Comparison of ENCODE assay signal across 41 cellular contexts in the genomic region with DNA sequence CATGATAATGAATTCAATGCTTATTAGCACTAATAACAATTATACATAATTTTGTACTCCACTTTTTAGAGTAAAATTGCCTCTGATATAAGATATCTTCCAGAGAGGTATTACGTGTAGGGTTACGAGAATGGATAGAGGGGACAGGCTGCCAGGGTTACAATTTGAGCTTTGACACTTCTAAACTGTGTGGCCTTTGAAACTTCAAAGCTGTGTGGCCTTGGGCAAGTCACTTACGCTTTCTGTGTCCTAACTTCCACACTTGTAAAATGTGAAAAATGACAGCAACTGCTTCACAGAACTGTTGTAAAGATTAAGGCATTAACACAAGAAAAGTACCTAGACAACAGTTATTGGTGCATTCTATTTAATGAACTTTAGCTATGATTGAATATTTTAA.
"Had no signal": no experiment of that assay in that cellular context is flagged by ENCODE, and none has a peak within 500 bp of the region (broad histone marks: within the 10 kb centered on the region; RNA-seq: fewer than 3 reads in every experiment).

No MANE protein-coding gene starts in this region.

- H3K4me1 Mint-ChIP-seq: activated naive CD4-positive, alpha-beta T cell treated with anti-CD3 and anti-CD28 coated beads, Interleukin-2, amount 10 ng/mL, durations not matched to agents 7 days and 5 days; activated naive CD4-positive, alpha-beta T cell treated with anti-CD3 and anti-CD28 coated beads, Interleukin-2, amount 50 U/mL, for 24 hours; activated naive CD8-positive, alpha-beta T cell treated with anti-CD3 and anti-CD28 coated beads for 36 hours; activated naive CD8-positive, alpha-beta T cell treated with anti-CD3 and anti-CD28 coated beads, Interleukin-2, amount 10 ng/mL, durations not matched to agents 7 days and 5 days; activated naive CD8-positive, alpha-beta T cell treated with anti-CD3 and anti-CD28 coated beads, Interleukin-2, amount 50 U/mL, for 24 hours; activated T-helper 17 cell treated with anti-CD3 and anti-CD28 coated beads, Interleukin-2, amount 50 U/mL, for 72 hours; brain; central memory CD8-positive, alpha-beta T cell had no signal

- H3K27me3 Mint-ChIP-seq: activated naive CD8-positive, alpha-beta T cell treated with anti-CD3 and anti-CD28 coated beads, Interleukin-2, amount 10 ng/mL, durations not matched to agents 7 days and 5 days; central memory CD8-positive, alpha-beta T cell had no signal

- H3K27ac ChIP-seq: adrenal gland, ascending aorta, body of pancreas, brain microvascular endothelial cell, breast epithelium, cardiac muscle cell had no signal

- H3K36me3 ChIP-seq: adrenal gland, ascending aorta, brain microvascular endothelial cell, breast epithelium, cardiac muscle cell had no signal

- H3K4me3 Mint-ChIP-seq: activated naive CD4-positive, alpha-beta T cell treated with anti-CD3 and anti-CD28 coated beads for 36 hours; activated naive CD4-positive, alpha-beta T cell treated with anti-CD3 and anti-CD28 coated beads, Interleukin-2, amount 10 ng/mL, durations not matched to agents 7 days and 5 days; activated naive CD4-positive, alpha-beta T cell treated with anti-CD3 and anti-CD28 coated beads, Interleukin-2, amount 50 U/mL, for 24 hours; activated naive CD8-positive, alpha-beta T cell; activated naive CD8-positive, alpha-beta T cell treated with anti-CD3 and anti-CD28 coated beads for 36 hours; activated naive CD8-positive, alpha-beta T cell treated with anti-CD3 and anti-CD28 coated beads, Interleukin-2, amount 10 ng/mL, durations not matched to agents 7 days and 5 days; activated naive CD8-positive, alpha-beta T cell treated with anti-CD3 and anti-CD28 coated beads, Interleukin-2, amount 50 U/mL, for 24 hours; activated T-cell treated with anti-CD3 and anti-CD28 coated beads, Interleukin-2, amount 50 U/mL, for 24 hours; activated T-cell treated with anti-CD3 and anti-CD28 coated beads, Interleukin-2, amount 50 U/mL, for 4 hours; activated T-cell treated with anti-CD3 and anti-CD28 coated beads, Interleukin-2, amount 50 U/mL, for 72 hours; activated T-helper 1 cell treated with anti-CD3 and anti-CD28 coated beads, Interleukin-12 subunit alpha, Interleukin-12 subunit beta, Interleukin-2, Interleukin-4 antibody, amounts not matched to agents 30 ng/mL and 10 ng/mL and 1 ng/mL, durations not matched to agents 14 hours and 24 hours and 36 hours; activated T-helper 17 cell treated with anti-CD3 and anti-CD28 coated beads, Interleukin-2, amount 50 U/mL, for 72 hours; brain; central memory CD8-positive, alpha-beta T cell had no signal

- H3K9me3 ChIP-seq: adrenal gland, ascending aorta, body of pancreas, breast epithelium had no signal

- H3K4me1 ChIP-seq: adrenal gland, ascending aorta, body of pancreas, breast epithelium had no signal

- H3K27me3 ChIP-seq: adrenal gland, ascending aorta, body of pancreas, brain microvascular endothelial cell, breast epithelium, cardiac muscle cell had no signal

- H3K27ac Mint-ChIP-seq: activated naive CD4-positive, alpha-beta T cell treated with anti-CD3 and anti-CD28 coated beads for 36 hours; activated naive CD4-positive, alpha-beta T cell treated with anti-CD3 and anti-CD28 coated beads, Interleukin-2, amount 10 ng/mL, durations not matched to agents 7 days and 5 days; activated naive CD4-positive, alpha-beta T cell treated with anti-CD3 and anti-CD28 coated beads, Interleukin-2, amount 50 U/mL, for 24 hours; activated naive CD4-positive, alpha-beta T cell treated with anti-CD3 and anti-CD28 coated beads, Interleukin-2, amount 50 U/mL, for 72 hours; activated naive CD8-positive, alpha-beta T cell; activated naive CD8-positive, alpha-beta T cell treated with anti-CD3 and anti-CD28 coated beads for 36 hours; activated naive CD8-positive, alpha-beta T cell treated with anti-CD3 and anti-CD28 coated beads, Interleukin-2, amount 10 ng/mL, durations not matched to agents 7 days and 5 days; activated naive CD8-positive, alpha-beta T cell treated with anti-CD3 and anti-CD28 coated beads, Interleukin-2, amount 50 U/mL, for 24 hours; activated T-cell treated with anti-CD3 and anti-CD28 coated beads, Interleukin-2, amount 50 U/mL, for 24 hours; activated T-cell treated with anti-CD3 and anti-CD28 coated beads, Interleukin-2, amount 50 U/mL, for 72 hours; activated T-helper 1 cell treated with anti-CD3 and anti-CD28 coated beads, Interleukin-12 subunit alpha, Interleukin-12 subunit beta, Interleukin-2, Interleukin-4 antibody, amounts not matched to agents 30 ng/mL and 10 ng/mL and 1 ng/mL, durations not matched to agents 14 hours and 24 hours and 36 hours; activated T-helper 17 cell treated with anti-CD3 and anti-CD28 coated beads, Interleukin-2, amount 50 U/mL, for 72 hours; activated T-helper 2 cell treated with anti-CD3 and anti-CD28 coated beads, Interferon-gamma antibody, Interleukin-2, Interleukin-4, amounts not matched to agents 10 μg/mL and 5 μg/mL and 100 μg/mL, durations not matched to agents 14 hours and 24 hours and 36 hours; brain had no signal

- H3K36me3 Mint-ChIP-seq: activated naive CD4-positive, alpha-beta T cell treated with anti-CD3 and anti-CD28 coated beads, Interleukin-2, amount 10 ng/mL, durations not matched to agents 7 days and 5 days; activated naive CD4-positive, alpha-beta T cell treated with anti-CD3 and anti-CD28 coated beads, Interleukin-2, amount 50 U/mL, for 24 hours; activated naive CD4-positive, alpha-beta T cell treated with anti-CD3 and anti-CD28 coated beads, Interleukin-2, amount 50 U/mL, for 72 hours; activated naive CD8-positive, alpha-beta T cell; activated naive CD8-positive, alpha-beta T cell treated with anti-CD3 and anti-CD28 coated beads for 36 hours; activated naive CD8-positive, alpha-beta T cell treated with anti-CD3 and anti-CD28 coated beads, Interleukin-2, amount 10 ng/mL, durations not matched to agents 7 days and 5 days; brain had no signal

- ATAC-seq: activated naive CD4-positive, alpha-beta T cell treated with anti-CD3 and anti-CD28 coated beads, Interleukin-2, amount 50 U/mL, for 72 hours; activated naive CD8-positive, alpha-beta T cell treated with anti-CD3 and anti-CD28 coated beads, Interleukin-2, amount 50 U/mL, for 24 hours; activated T-cell treated with anti-CD3 and anti-CD28 coated beads, Interleukin-2, amount 50 U/mL, for 4 hours; activated T-cell treated with anti-CD3 and anti-CD28 coated beads, Interleukin-2, amount 50 U/mL, for 72 hours; activated T-helper 17 cell treated with anti-CD3 and anti-CD28 coated beads, Interleukin-2, amount 50 U/mL, for 72 hours; body of pancreas had no signal

- H3K9me3 Mint-ChIP-seq: activated naive CD4-positive, alpha-beta T cell treated with anti-CD3 and anti-CD28 coated beads for 36 hours; activated naive CD4-positive, alpha-beta T cell treated with anti-CD3 and anti-CD28 coated beads, Interleukin-2, amount 10 ng/mL, durations not matched to agents 7 days and 5 days; activated naive CD4-positive, alpha-beta T cell treated with anti-CD3 and anti-CD28 coated beads, Interleukin-2, amount 50 U/mL, for 24 hours; activated naive CD4-positive, alpha-beta T cell treated with anti-CD3 and anti-CD28 coated beads, Interleukin-2, amount 50 U/mL, for 72 hours; activated naive CD8-positive, alpha-beta T cell treated with anti-CD3 and anti-CD28 coated beads for 36 hours; activated naive CD8-positive, alpha-beta T cell treated with anti-CD3 and anti-CD28 coated beads, Interleukin-2, amount 10 ng/mL, durations not matched to agents 7 days and 5 days; activated naive CD8-positive, alpha-beta T cell treated with anti-CD3 and anti-CD28 coated beads, Interleukin-2, amount 50 U/mL, for 24 hours; activated T-cell treated with anti-CD3 and anti-CD28 coated beads, Interleukin-2, amount 50 U/mL, for 24 hours; activated T-cell treated with anti-CD3 and anti-CD28 coated beads, Interleukin-2, amount 50 U/mL, for 4 hours; activated T-cell treated with anti-CD3 and anti-CD28 coated beads, Interleukin-2, amount 50 U/mL, for 72 hours; activated T-helper 1 cell treated with anti-CD3 and anti-CD28 coated beads, Interleukin-12 subunit alpha, Interleukin-12 subunit beta, Interleukin-2, Interleukin-4 antibody, amounts not matched to agents 30 ng/mL and 10 ng/mL and 1 ng/mL, durations not matched to agents 14 hours and 24 hours and 36 hours; activated T-helper 17 cell treated with anti-CD3 and anti-CD28 coated beads, Interleukin-2, amount 50 U/mL, for 72 hours; activated T-helper 2 cell treated with anti-CD3 and anti-CD28 coated beads, Interferon-gamma antibody, Interleukin-2, Interleukin-4, amounts not matched to agents 10 μg/mL and 5 μg/mL and 100 μg/mL, durations not matched to agents 14 hours and 24 hours and 36 hours; brain; central memory CD8-positive, alpha-beta T cell had no signal

- DNase-seq: activated effector memory CD4-positive, alpha-beta T cell treated with anti-CD3 and anti-CD28 coated beads, Interleukin-2, amount 50 U/mL, for 16 hours; activated effector memory CD4-positive, alpha-beta T cell treated with Interleukin-2 at 50 U/mL for 16 hours; activated gamma-delta T cell; activated gamma-delta T cell treated with Interleukin-2 at 50 U/mL for 16 hours; activated naive CD4-positive, alpha-beta T cell; activated naive CD4-positive, alpha-beta T cell treated with anti-CD3 and anti-CD28 coated beads for 36 hours; activated naive CD4-positive, alpha-beta T cell treated with anti-CD3 and anti-CD28 coated beads, Interleukin-2, amount 10 ng/mL, durations not matched to agents 7 days and 5 days; activated naive CD4-positive, alpha-beta T cell treated with anti-CD3 and anti-CD28 coated beads, Interleukin-2, amount 50 U/mL, for 16 hours; activated naive CD4-positive, alpha-beta T cell treated with Interleukin-2 at 50 U/mL for 16 hours; activated naive CD8-positive, alpha-beta T cell treated with anti-CD3 and anti-CD28 coated beads for 36 hours; activated naive CD8-positive, alpha-beta T cell treated with anti-CD3 and anti-CD28 coated beads, Interleukin-2, amount 10 ng/mL, durations not matched to agents 7 days and 5 days; activated naive CD8-positive, alpha-beta T cell treated with anti-CD3 and anti-CD28 coated beads, Interleukin-2, amount 50 U/mL, for 24 hours; activated T-cell treated with anti-CD3 and anti-CD28 coated beads for 4 hours; activated T-cell treated with anti-CD3 and anti-CD28 coated beads, Interleukin-2, amount 50 U/mL, for 1 hour; activated T-cell treated with anti-CD3 and anti-CD28 coated beads, Interleukin-2, amount 50 U/mL, for 24 hours; activated T-cell treated with anti-CD3 and anti-CD28 coated beads, Interleukin-2, amount 50 U/mL, for 4 hours; activated T-cell treated with anti-CD3 and anti-CD28 coated beads, Interleukin-2, amount 50 U/mL, for 48 hours; activated T-cell treated with anti-CD3 and anti-CD28 coated beads, Interleukin-2, amount 50 U/mL, for 72 hours; adrenal gland; amniotic stem cell; amygdala; anterior cingulate cortex; aorta; body of pancreas; brain microvascular endothelial cell; caudate nucleus; central memory CD4-positive, alpha-beta T cell; cerebellar nuclear complex had no signal

- H3K4me3 ChIP-seq: adrenal gland, ascending aorta, body of pancreas, breast epithelium, cardiac muscle cell had no signal

- FAIRE-seq: astrocyte, bronchial epithelial cell had no signal
